In the genomic region with DNA sequence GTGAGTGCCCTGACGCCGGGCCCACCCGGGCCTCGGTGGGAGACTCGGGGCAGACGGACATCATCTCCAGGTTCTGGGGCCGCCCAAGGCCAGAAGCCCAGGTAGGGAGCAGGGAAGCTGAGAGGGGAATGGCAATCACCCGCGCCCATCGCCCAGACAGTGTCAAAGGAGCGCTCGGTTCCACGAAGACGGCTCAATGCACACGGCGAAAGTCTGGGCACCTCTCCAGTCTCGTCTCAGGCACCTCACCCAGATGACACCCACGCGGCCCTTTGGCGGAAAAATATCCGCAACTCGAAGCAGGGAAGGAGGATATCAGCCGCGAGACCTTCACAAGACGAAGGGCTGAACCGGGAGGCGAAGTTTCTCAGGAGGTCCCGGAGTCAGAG, we compare ENCODE assay signal across 8 cellular contexts. TPM values are rescaled to one million over a fixed set of nuclear protein-coding genes. Genes with fewer than 3 reads are reported as not detected.
DNase-seq lines count a peak whose midpoint lies in the region; ATAC-seq and TF ChIP-seq lines count a peak whose summit lies in the region.

No MANE protein-coding gene starts in this region.

- H3K4me1 Mint-ChIP-seq in mesothelial cell of epicardium (peaks cover 50% of the 10 kb centered on the region), type B pancreatic cell (ENCODE audit: unreplicated experiment) (peaks cover 52% of the 10 kb centered on the region)

- no peaks in the 10 kb centered on the region for H3K9me3 ChIP-seq in BLaER1
- H3K9me3 ChIP-seq in Panc1 (ENCODE audit: control insufficient read depth, insufficient read depth, low read depth, low read length): no peaks in the 10 kb centered on the region

- H3K27me3 Mint-ChIP-seq in mesothelial cell of epicardium (ENCODE audit: low read depth): peaks cover 9% of the 10 kb centered on the region
- H3K27me3 Mint-ChIP-seq in type B pancreatic cell: peaks cover 28% of the 10 kb centered on the region

- intact Hi-C loops in Panc1 (cut with micrococcal nuclease; ENCODE audit: unreplicated experiment): no loop called here

- no TSS peak for BruUV-seq in Panc1 (replicated peaks; lab: Mats Ljungman, UMichigan)

- H3K4me2 ChIP-seq in BLaER1: peak overlapping the region; percentile 98

- H3K9ac ChIP-seq in BLaER1: no peak overlapping the region

- H3K27ac ChIP-seq in BLaER1: no peak overlapping the region
- H3K27ac ChIP-seq in Panc1 (ENCODE audit: low read length): no peak overlapping the region
- H3K27ac ChIP-seq in coronary artery: peak overlapping the region in 1 of 2 donors; percentile 17

- no peak for TF ChIP-seq CTCF in Panc1 (IDR thresholded peaks at IDR 0.05)
- TF ChIP-seq CTCF in coronary artery (IDR thresholded peaks at IDR 0.05): no peak
- TF ChIP-seq CTCF in mesothelial cell of epicardium (IDR thresholded peaks at IDR 0.05; ENCODE audit: unreplicated experiment): no peak
- TF ChIP-seq CTCF in type B pancreatic cell (conservative IDR thresholded peaks at IDR 0.05): no peak

- in situ Hi-C loops in Panc1 (cut with HindIII; ENCODE audit: low pct_unique_long_range_greater_than_20kb, low sequenced_read_pairs): no loop called here

- H3K27ac Mint-ChIP-seq in mesothelial cell of epicardium: peak overlapping the region; percentile 47
- peak overlapping the region; percentile 64 for H3K27ac Mint-ChIP-seq in type B pancreatic cell

- ATAC-seq in Panc1 (peak; percentile 24; the same call in 1 of the 2 replicates), HG02840 (IDR thresholded peaks at IDR 0.05; ENCODE audit: low FRiP score, unreplicated experiment) (no peak)

- POLR2A ChIA-PET in Panc1 (lab: Charles Lee): interaction anchor here (0.6 kb wide), 1 partner anchor 69 kb away, joined by 9 read pairs; no protein-coding TSS in a partner anchor

- H3K36me3 ChIP-seq in BLaER1: no peaks in the 10 kb centered on the region
- H3K36me3 ChIP-seq in Panc1 (ENCODE audit: control insufficient read depth, insufficient read depth, low read length): no peaks in the 10 kb centered on the region

- H4K20me1 ChIP-seq in BLaER1: peaks cover 13% of the 10 kb centered on the region; the same call in 1 of the 2 replicates

- no peaks in the 10 kb centered on the region for H3K36me3 Mint-ChIP-seq in mesothelial cell of epicardium
- no peaks in the 10 kb centered on the region for H3K36me3 Mint-ChIP-seq in type B pancreatic cell

- peaks cover 34% of the 10 kb centered on the region for H3K4me1 ChIP-seq in BLaER1
- H3K4me1 ChIP-seq in Panc1 (ENCODE audit: control insufficient read depth, insufficient read depth, low read length): no peaks in the 10 kb centered on the region; the same call in 1 of the 2 replicates

- no peaks in the 10 kb centered on the region for H3K9me3 Mint-ChIP-seq in mesothelial cell of epicardium
- H3K9me3 Mint-ChIP-seq in type B pancreatic cell: no peaks in the 10 kb centered on the region

- H3K27me3 ChIP-seq in BLaER1: peaks cover 44% of the 10 kb centered on the region
- no peaks in the 10 kb centered on the region for H3K27me3 ChIP-seq in Panc1 (ENCODE audit: control insufficient read depth, insufficient read depth, low read length)

- H3K4me3 ChIP-seq in BLaER1 (peak overlapping the region; percentile 81), Panc1 (ENCODE audit: low read depth in 2 of 2, low read length in 2 of 2) (peak overlapping the region; percentile 56 to 60), coronary artery (peak overlapping the region; percentile 98)

- H3K4me3 Mint-ChIP-seq in mesothelial cell of epicardium (peak overlapping the region; percentile 91), type B pancreatic cell (peak overlapping the region; percentile 98)

- CTCF ChIA-PET in Panc1 (lab: Charles Lee): no interaction called here

- no peak for DNase-seq in Panc1 (ENCODE audit: low read depth, low spot score)
- DNase-seq in coronary artery (ENCODE audit: low spot score): no peak
- DNase-seq in mesothelial cell of epicardium (ENCODE audit: low spot score in 2 of 2, unreplicated experiment in 2 of 2): peak in 1 of 2 experiments; percentile 51
- DNase-seq in type B pancreatic cell (ENCODE audit: extremely low spot score, unreplicated experiment): no peak
- DNase-seq in AG08395 (ENCODE audit: low spot score): no peak
- no peak for DNase-seq in iPS-NIHi11 (ENCODE audit: low spot score)

RNA-seq across cellular contexts. Expression of a gene that starts 0.9 kb away (rescaled TPM):
- 3.5 TPM for total RNA-seq in Panc1 (2021; ENCODE audit: unreplicated experiment)
- polyA plus RNA-seq in Panc1 (2012; ENCODE audit: insufficient read length): 2.4 TPM
- total RNA-seq in mesothelial cell of epicardium: 27.5 to 30.3 TPM (median 27.9 TPM) in 3 replicates
- 14.8 and 47.4 TPM in 2 replicates for total RNA-seq in type B pancreatic cell (ENCODE audit: low replicate concordance)

RNA-seq across cellular contexts. Expression of a gene that starts 35.6 kb away (rescaled TPM):
- 1.1 TPM for total RNA-seq in Panc1 (2021; ENCODE audit: unreplicated experiment)
- 0.51 TPM for polyA plus RNA-seq in Panc1 (2012; ENCODE audit: insufficient read length)
- 1.5 to 2.4 TPM (median 1.7 TPM) in 3 replicates for total RNA-seq in mesothelial cell of epicardium
- total RNA-seq in type B pancreatic cell (ENCODE audit: low replicate concordance): 0.40 and 1.7 TPM in 2 replicates
